Comparison of ENCODE assay signal across 27 cellular contexts in the genomic region with DNA sequence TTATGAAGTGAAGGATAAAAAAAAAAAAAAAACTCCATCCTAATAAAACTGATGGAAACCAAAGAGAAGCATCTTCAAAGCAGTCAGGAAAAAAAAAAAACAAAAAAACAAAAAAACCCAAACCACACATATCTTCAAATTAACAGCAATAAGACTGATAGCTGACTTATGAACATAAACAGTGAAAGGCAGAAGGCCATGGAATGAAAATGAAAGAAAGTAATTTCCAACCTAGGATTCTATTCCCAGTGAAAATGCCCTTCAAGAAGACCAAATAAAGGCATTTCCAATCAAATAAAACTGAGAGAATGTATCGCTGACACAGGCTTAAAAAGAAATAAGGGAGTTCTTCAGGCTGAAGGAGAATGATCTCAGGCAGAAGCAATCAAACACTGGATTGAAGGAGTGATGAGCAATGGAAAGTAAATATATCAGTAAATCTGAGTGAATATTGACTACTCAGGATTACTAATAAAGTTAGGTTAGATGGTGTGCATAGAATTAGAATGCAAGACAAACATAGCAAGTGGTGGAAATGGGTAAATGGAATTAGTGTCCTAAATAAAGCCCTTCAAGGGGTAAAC.
"Had no signal": no experiment of that assay in that cellular context is flagged by ENCODE, and none has a peak within 500 bp of the region (broad histone marks: within the 10 kb centered on the region; RNA-seq: fewer than 3 reads in every experiment).

No MANE protein-coding gene starts in this region.

- H3K9me3 ChIP-seq: colonic mucosa, esophagus squamous epithelium, gastrocnemius medialis, heart right ventricle, left lung, lower lobe of right lung, mucosa of descending colon had no signal

- H3K27ac ChIP-seq: colonic mucosa, epithelial cell of prostate, esophagus squamous epithelium, gastrocnemius medialis, heart right ventricle, left lung, lower lobe of right lung had no signal

- H3K4me1 ChIP-seq: colonic mucosa, left lung, lower lobe of right lung had no signal

- H3K9me3 Mint-ChIP-seq: dendritic cell treated with granulocyte-macrophage colony-stimulating factor and Interleukin-4, amounts not matched to agents 40 ng/mL and 50 ng/mL, for 4 days; effector memory CD8-positive, alpha-beta T cell; endodermal cell had no signal

- H3K4me3 Mint-ChIP-seq: dendritic cell treated with granulocyte-macrophage colony-stimulating factor and Interleukin-4, amounts not matched to agents 40 ng/mL and 50 ng/mL, for 4 days; effector memory CD8-positive, alpha-beta T cell; endodermal cell; mesothelial cell of epicardium had no signal

- H3K36me3 Mint-ChIP-seq: mesothelial cell of epicardium had no signal

- H3K27me3 ChIP-seq: colonic mucosa had no signal

- FAIRE-seq: endometrium, islet of Langerhans, keratinocyte had no signal

- DNase-seq: colonic mucosa; cortex of kidney; effector CD8-positive, alpha-beta T cell; effector memory CD8-positive, alpha-beta T cell; endodermal cell; erythroblast; esophagus squamous epithelium; foreskin fibroblast; foreskin melanocyte; gastrocnemius medialis; glutamatergic neuron; head of caudate nucleus; heart right ventricle; hippocampal formation; left cardiac atrium; left lung; left ventricle myocardium superior; lower lobe of right lung; mesenchymal stem cell; mucosa of descending colon had no signal

- H3K4me3 ChIP-seq: colonic mucosa, esophagus squamous epithelium, gastrocnemius medialis, heart right ventricle, left lung, lower lobe of right lung, mucosa of descending colon had no signal

- H3K36me3 ChIP-seq: colonic mucosa, esophagus squamous epithelium, gastrocnemius medialis, heart right ventricle, left lung, lower lobe of right lung had no signal

- H3K4me1 Mint-ChIP-seq: mesothelial cell of epicardium had no signal

- H3K27ac Mint-ChIP-seq: dendritic cell treated with granulocyte-macrophage colony-stimulating factor and Interleukin-4, amounts not matched to agents 40 ng/mL and 50 ng/mL, for 4 days; effector memory CD8-positive, alpha-beta T cell; endodermal cell; mesothelial cell of epicardium had no signal

- ATAC-seq: effector memory CD8-positive, alpha-beta T cell; esophagus mucosa; gastrocnemius medialis; heart right ventricle; left cardiac atrium; left lung; left ventricle myocardium superior; lower lobe of right lung; mucosa of descending colon had no signal
